ENCODE assay signal across 12 cellular contexts in the genomic region with DNA sequence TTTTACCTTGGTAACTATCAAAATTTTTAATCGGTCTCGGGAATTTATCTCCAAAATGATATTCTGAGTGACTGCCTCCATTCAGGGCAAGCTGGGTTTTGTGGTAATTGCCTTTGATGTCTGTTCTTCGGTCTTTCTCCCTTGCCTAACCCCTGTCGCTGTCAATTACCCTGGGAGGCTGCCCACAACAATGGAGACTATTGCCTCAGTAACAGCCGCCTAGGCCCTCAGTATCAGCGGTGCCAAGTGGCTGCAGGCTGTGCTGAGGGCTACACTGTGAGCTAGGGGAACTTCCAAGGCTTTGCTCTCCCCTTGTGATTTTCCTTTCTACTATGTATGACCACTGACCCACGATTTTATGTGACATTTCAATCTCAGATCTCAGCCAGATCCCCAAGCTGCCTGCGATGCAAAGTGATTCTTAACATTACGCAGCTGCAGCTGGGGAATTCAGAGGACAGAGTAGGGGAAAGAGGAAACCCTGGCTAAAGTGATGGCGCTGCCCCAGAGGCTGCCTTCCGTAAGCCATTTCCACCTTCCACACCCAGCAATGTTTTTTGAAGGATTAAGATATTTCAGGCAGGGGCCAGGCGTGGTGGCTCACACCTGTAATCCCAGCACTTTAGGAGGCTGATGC. TPM values are rescaled to one million over a fixed set of nuclear protein-coding genes. Genes with fewer than 3 reads are reported as not detected.
A peak's percentile ranks its signal among the peaks of the same experiment; 100 is the strongest.
DNase-seq lines count a peak whose midpoint lies in the region; ATAC-seq, FAIRE-seq and TF ChIP-seq lines count a peak whose summit lies in the region.
"Had no signal": no experiment of that assay in that cellular context is flagged by ENCODE, and none has a peak within 500 bp of the region (broad histone marks: within the 10 kb centered on the region; RNA-seq: fewer than 3 reads in every experiment).

No MANE protein-coding gene starts in this region.

- H3K4me3 Mint-ChIP-seq in progenitor cell of endocrine pancreas (ENCODE audit: low read depth): no peak overlapping the region

- no peak overlapping the region for H3K27ac Mint-ChIP-seq in progenitor cell of endocrine pancreas
- H3K27ac Mint-ChIP-seq: activated T-cell treated with anti-CD3 and anti-CD28 coated beads, Interleukin-2, amount 50 U/mL, for 72 hours had no signal

- no peak for FAIRE-seq in RCC 7860 (lab: Jason Lieb, UNC)

- H3K27me3 ChIP-seq in neuron (ENCODE audit: insufficient read depth, low read length): no peaks in the 10 kb centered on the region
- H3K27me3 ChIP-seq: foreskin keratinocyte had no signal

- H3K9me3 ChIP-seq in neuron (ENCODE audit: low read length): no peaks in the 10 kb centered on the region

- peak overlapping the region; percentile 15 for H2AFZ ChIP-seq in neuron (ENCODE audit: low read depth, low read length)

- ATAC-seq in HG02840 (IDR thresholded peaks at IDR 0.05; ENCODE audit: low FRiP score, unreplicated experiment): no peak
- ATAC-seq: foreskin keratinocyte had no signal

- H3K4me1 ChIP-seq in neuron (ENCODE audit: insufficient read depth, low read length): peaks cover 6% of the 10 kb centered on the region
- H3K4me1 ChIP-seq: foreskin keratinocyte had no signal

- no peaks in the 10 kb centered on the region for H3K9me3 Mint-ChIP-seq in progenitor cell of endocrine pancreas (ENCODE audit: low read depth)
- H3K9me3 Mint-ChIP-seq: activated T-cell treated with anti-CD3 and anti-CD28 coated beads, Interleukin-2, amount 50 U/mL, for 72 hours had no signal

- peak overlapping the region; percentile 16 for H3K4me3 ChIP-seq in neuron (ENCODE audit: low read length)

- H3K27me3 Mint-ChIP-seq in progenitor cell of endocrine pancreas: no peaks in the 10 kb centered on the region

- peaks cover 3% of the 10 kb centered on the region for H3K4me1 Mint-ChIP-seq in progenitor cell of endocrine pancreas (ENCODE audit: low read depth)

- no peaks in the 10 kb centered on the region for H3K36me3 ChIP-seq in neuron (ENCODE audit: insufficient read depth, low read length)

- TF ChIP-seq CTCF in progenitor cell of endocrine pancreas (IDR thresholded peaks at IDR 0.05; ENCODE audit: unreplicated experiment): no peak

- DNase-seq in DMS79 treated with DMSO at 0.1 percent for 48 hours (lab: John Stamatoyannopoulos, UW) (peak; percentile 43), NCI-H2029 (lab: John Stamatoyannopoulos, UW) (peak; percentile 56), ecto neural progenitor cell (ENCODE audit: low spot score) (peak; percentile 65), progenitor cell of endocrine pancreas (ENCODE audit: low spot score, unreplicated experiment) (no peak), RCC 7860 (ENCODE audit: low spot score) (no peak)
- no peak for DNase-seq in activated naive CD4-positive, alpha-beta T cell (lab: John Stamatoyannopoulos, UW)
- DNase-seq: activated T-cell treated with anti-CD3 and anti-CD28 coated beads, Interleukin-2, amount 50 U/mL, for 72 hours; foreskin keratinocyte had no signal

- H3K36me3 Mint-ChIP-seq in progenitor cell of endocrine pancreas (ENCODE audit: insufficient read depth): no peaks in the 10 kb centered on the region

RNA-seq across cellular contexts. Expression of a gene that starts 36.2 kb away (rescaled TPM):
- total RNA-seq in progenitor cell of endocrine pancreas: 92.0 and 95.7 TPM in 2 replicates

RNA-seq across cellular contexts. Expression of a gene that starts 50.0 kb away (rescaled TPM):
- not detected in 2 replicates for total RNA-seq in progenitor cell of endocrine pancreas
- total RNA-seq: activated T-cell treated with anti-CD3 and anti-CD28 coated beads, Interleukin-2, amount 50 U/mL, for 72 hours; foreskin keratinocyte; posterior vena cava; RPMI7951 had no signal

Comparison
In these comparisons a context has a peak if more than half of its experiments do, and no peak if none do; other contexts are left out.
1. DNase-seq: peak in DMS79 treated with DMSO at 0.1 percent for 48 hours (single experiment), NCI-H2029 (single experiment) and ecto neural progenitor cell (single experiment); none in progenitor cell of endocrine pancreas (single experiment), RCC 7860 (single experiment) and activated naive CD4-positive, alpha-beta T cell (0 of 4).